In the genomic region with DNA sequence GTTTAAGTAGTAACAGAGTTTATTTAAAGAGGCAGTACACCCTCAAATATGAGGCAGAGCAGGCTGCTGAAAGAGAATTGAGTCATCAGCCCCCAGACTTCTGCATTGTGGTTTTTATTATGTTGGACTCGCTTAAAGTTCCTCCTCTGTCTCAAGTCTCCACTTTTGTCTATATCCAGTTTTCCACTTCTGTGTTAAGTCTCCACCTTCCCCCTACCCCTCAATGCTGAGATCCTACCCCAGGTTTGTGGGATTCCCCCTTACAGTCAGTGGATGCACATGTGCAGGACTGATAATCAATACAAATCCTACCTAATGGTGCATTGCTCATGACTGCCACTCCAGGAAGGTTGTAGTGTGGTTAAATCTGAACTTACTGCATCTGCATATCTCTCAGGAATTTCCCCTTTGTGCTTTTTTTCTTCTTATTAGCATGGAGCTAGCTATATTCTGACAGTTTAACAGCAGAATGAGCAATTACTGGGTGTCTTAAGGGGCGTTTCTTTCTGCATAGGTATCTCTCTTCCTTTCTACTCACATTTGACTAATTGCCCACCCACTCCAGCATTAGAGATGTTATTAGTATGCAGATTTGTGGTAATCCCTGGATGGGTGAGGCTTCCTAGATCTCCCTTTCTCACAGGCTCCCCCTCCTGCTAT, we compare ENCODE assay signal across 1 cellular context.
TF ChIP-seq lines count a peak whose summit lies in the region.

No MANE protein-coding gene starts in this region.

TF ChIP-seq in IMR-90, 13 proteins besides CTCF, POLR2A, EP300 and RAD21 (continued from another document):
- TF ChIP-seq, protein P1, sequence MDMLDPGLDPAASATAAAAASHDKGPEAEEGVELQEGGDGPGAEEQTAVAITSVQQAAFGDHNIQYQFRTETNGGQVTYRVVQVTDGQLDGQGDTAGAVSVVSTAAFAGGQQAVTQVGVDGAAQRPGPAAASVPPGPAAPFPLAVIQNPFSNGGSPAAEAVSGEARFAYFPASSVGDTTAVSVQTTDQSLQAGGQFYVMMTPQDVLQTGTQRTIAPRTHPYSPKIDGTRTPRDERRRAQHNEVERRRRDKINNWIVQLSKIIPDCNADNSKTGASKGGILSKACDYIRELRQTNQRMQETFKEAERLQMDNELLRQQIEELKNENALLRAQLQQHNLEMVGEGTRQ (IDR thresholded peaks at IDR 0.05; ENCODE audit: low read depth, low read length), result no peak
- TF ChIP-seq CHD1 (IDR thresholded peaks at IDR 0.05; ENCODE audit: low read depth, low read length), result no peak
- no peak for TF ChIP-seq NFE2L2 (IDR thresholded peaks at IDR 0.05; ENCODE audit: low read depth, low read length)
- no peak for TF ChIP-seq RFX5 (IDR thresholded peaks at IDR 0.05; ENCODE audit: low read depth, low read length)
- TF ChIP-seq FOS (IDR thresholded peaks at IDR 0.05; ENCODE audit: low read depth, low read length), result no peak
- TF ChIP-seq CEBPB (IDR thresholded peaks at IDR 0.05; ENCODE audit: low read depth, low read length), result no peak
- no peak for TF ChIP-seq SMC3 (IDR thresholded peaks at IDR 0.05; ENCODE audit: low read depth, low read length)
- no peak for TF ChIP-seq MXI1 (IDR thresholded peaks at IDR 0.05; ENCODE audit: borderline replicate concordance, low read depth, low read length)
- no peak for TF ChIP-seq BHLHE40 (IDR thresholded peaks at IDR 0.05; ENCODE audit: low read depth, low read length)
- TF ChIP-seq, protein P2, sequence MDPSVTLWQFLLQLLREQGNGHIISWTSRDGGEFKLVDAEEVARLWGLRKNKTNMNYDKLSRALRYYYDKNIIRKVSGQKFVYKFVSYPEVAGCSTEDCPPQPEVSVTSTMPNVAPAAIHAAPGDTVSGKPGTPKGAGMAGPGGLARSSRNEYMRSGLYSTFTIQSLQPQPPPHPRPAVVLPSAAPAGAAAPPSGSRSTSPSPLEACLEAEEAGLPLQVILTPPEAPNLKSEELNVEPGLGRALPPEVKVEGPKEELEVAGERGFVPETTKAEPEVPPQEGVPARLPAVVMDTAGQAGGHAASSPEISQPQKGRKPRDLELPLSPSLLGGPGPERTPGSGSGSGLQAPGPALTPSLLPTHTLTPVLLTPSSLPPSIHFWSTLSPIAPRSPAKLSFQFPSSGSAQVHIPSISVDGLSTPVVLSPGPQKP (IDR thresholded peaks at IDR 0.05; ENCODE audit: borderline replicate concordance, low read depth, low read length), result no peak
- TF ChIP-seq MAZ (IDR thresholded peaks at IDR 0.05; ENCODE audit: borderline replicate concordance, low read depth, low read length), result no peak
- no peak for TF ChIP-seq MAFK (IDR thresholded peaks at IDR 0.05; ENCODE audit: low read depth, low read length)
